Comparison of ENCODE assay signal across 24 cellular contexts in the genomic region with DNA sequence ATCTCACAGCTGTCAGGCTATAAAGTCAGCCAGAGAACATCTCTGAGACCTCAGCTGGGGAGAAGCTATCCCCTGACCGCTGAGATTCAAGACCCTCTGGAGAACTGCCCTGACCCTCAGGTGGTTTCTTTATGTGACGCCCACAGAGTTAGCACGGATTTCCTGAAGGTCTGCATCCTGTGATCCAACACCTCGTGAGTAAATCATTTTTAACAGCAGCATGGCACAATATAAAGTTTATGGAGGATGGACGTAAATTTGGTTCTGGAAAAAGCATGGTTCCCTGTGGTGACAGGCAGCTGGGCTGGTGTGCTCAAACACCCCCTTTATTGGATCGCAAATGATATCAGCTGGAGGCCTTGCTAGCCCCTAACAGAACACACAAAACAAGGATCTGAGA. TPM values are rescaled to one million over a fixed set of nuclear protein-coding genes. Genes with fewer than 3 reads are reported as not detected.
DNase-seq lines count a peak whose midpoint lies in the region; ATAC-seq, FAIRE-seq and TF ChIP-seq lines count a peak whose summit lies in the region.
"Had no signal": no experiment of that assay in that cellular context is flagged by ENCODE, and none has a peak within 500 bp of the region (broad histone marks: within the 10 kb centered on the region; RNA-seq: fewer than 3 reads in every experiment).

No MANE protein-coding gene starts in this region.

- H3K9me3 ChIP-seq in endothelial cell of umbilical vein (replicated peaks; ENCODE audit: control insufficient read depth, insufficient read depth, low read length) (no peaks in the 10 kb centered on the region), neural progenitor cell (ENCODE audit: low read depth) (no peaks in the 10 kb centered on the region)
- H3K9me3 ChIP-seq: Peyer's patch had no signal

- no peak overlapping the region for H2AFZ ChIP-seq in endothelial cell of umbilical vein (ENCODE audit: low read depth, low read length)
- H2AFZ ChIP-seq in neural progenitor cell (replicated peaks) = peak overlapping the region; percentile 3

- H3K9me1 ChIP-seq in endothelial cell of umbilical vein (replicated peaks; ENCODE audit: control insufficient read depth, extremely low read depth, insufficient read depth, low read length) = no peaks in the 10 kb centered on the region

- POLR2A ChIA-PET in endothelial cell of umbilical vein (lab: Charles Lee) = no interaction called here

- H3K9ac ChIP-seq in endothelial cell of umbilical vein (replicated peaks; ENCODE audit: extremely low read depth, insufficient read depth, low read length) = no peak overlapping the region
- H3K9ac ChIP-seq in neural progenitor cell = no peak overlapping the region

- intact Hi-C loops in endothelial cell of umbilical vein (cut with micrococcal nuclease) = no loop called here

- no peaks in the 10 kb centered on the region for H3K4me1 ChIP-seq in endothelial cell of umbilical vein (ENCODE audit: control insufficient read depth, extremely low read depth, insufficient read depth, low read length)
- peaks cover 38% of the 10 kb centered on the region for H3K4me1 ChIP-seq in neural progenitor cell

- H3K4me2 ChIP-seq in endothelial cell of umbilical vein (ENCODE audit: insufficient read depth, low read length) (no peak overlapping the region), neural progenitor cell (peak overlapping the region; percentile 5)

- no peaks in the 10 kb centered on the region for H4K20me1 ChIP-seq in endothelial cell of umbilical vein (replicated peaks; ENCODE audit: control insufficient read depth, extremely low read depth, insufficient read depth, low read length)
- no peaks in the 10 kb centered on the region for H4K20me1 ChIP-seq in neural progenitor cell (ENCODE audit: low read depth)

- H3K27ac ChIP-seq in endothelial cell of umbilical vein (ENCODE audit: insufficient read depth, low read depth, low read length) (no peak overlapping the region), neural progenitor cell (no peak overlapping the region)
- H3K27ac ChIP-seq: 22Rv1 had no signal

- peak; percentile 8 for FAIRE-seq in endothelial cell of umbilical vein (lab: Jason Lieb, UNC)
- FAIRE-seq: D721Med, H54, HepG2 had no signal

- H3K27me3 ChIP-seq in endothelial cell of umbilical vein (ENCODE audit: control insufficient read depth in 2 of 2, insufficient read depth in 2 of 2, low read length in 2 of 2) (peaks cover 3 to 6% of the 10 kb centered on the region in 2 experiments), neural progenitor cell (no peaks in the 10 kb centered on the region)
- H3K27me3 ChIP-seq: Peyer's patch had no signal

- H3K9me3 Mint-ChIP-seq in neural progenitor cell (peaks cover 2% of the 10 kb centered on the region), immature natural killer cell (peaks cover 0 to 6% (median 2%) of the 10 kb centered on the region in 6 donors)

- BruUV-seq in endothelial cell of umbilical vein (replicated peaks; lab: Mats Ljungman, UMichigan) = no TSS peak

- no peak for ATAC-seq in GM21619 (IDR thresholded peaks at IDR 0.05; ENCODE audit: unreplicated experiment)
- ATAC-seq: SK-N-SH treated with all-trans-retinoic acid at 6 μM for 48 hours had no signal

- H3K4me3 Mint-ChIP-seq in neural progenitor cell = no peak overlapping the region
- no peak overlapping the region for H3K4me3 Mint-ChIP-seq in immature natural killer cell
- H3K4me3 Mint-ChIP-seq: HFFc6 had no signal

- TF ChIP-seq POLR2A in endothelial cell of umbilical vein (IDR thresholded peaks at IDR 0.05; ENCODE audit: low read depth, low read length) = no peak

- peak; percentile 25 for DNase-seq in activated CD8-positive, alpha-beta memory T cell treated with anti-CD3 and anti-CD28 coated beads, Interleukin-2, amount 50 U/mL, for 48 hours
- DNase-seq in activated CD8-positive, alpha-beta memory T cell treated with anti-CD3 and anti-CD28 coated beads for 24 hours = no peak
- peak; percentile 9 for DNase-seq in endothelial cell of umbilical vein (ENCODE audit: low read depth, low spot score)
- no peak for DNase-seq in neural progenitor cell (ENCODE audit: low spot score)
- DNase-seq in NCI-H526 treated with DMSO at 0.1 percent for 48 hours (lab: John Stamatoyannopoulos, UW) = no peak
- no peak for DNase-seq in immature natural killer cell
- DNase-seq in NCI-H226 = no peak
- DNase-seq: AML-193, DMS53, GDM1, HFFc6, KBM-7, NCI-H1092 treated with DMSO at 0.1 percent for 48 hours, NCI-H1436 treated with DMSO at 0.1 percent for 48 hours, NCI-H1930, NCI-H345, NCI-H524, Peyer's patch had no signal

- dilution Hi-C loops in endothelial cell of umbilical vein (cut with MboI; ENCODE audit: extremely low pct_ligation_motif_present, low sequenced_read_pairs) = no loop called here

- no peak overlapping the region for H3K4me3 ChIP-seq in endothelial cell of umbilical vein (replicated peaks in 1 of 3; ENCODE audit: insufficient read depth in 1 of 3, low read depth in 1 of 3, low read length in 3 of 3)
- H3K4me3 ChIP-seq in neural progenitor cell = no peak overlapping the region
- H3K4me3 ChIP-seq: Peyer's patch had no signal

- H3K4me1 Mint-ChIP-seq in neural progenitor cell (peaks cover 27% of the 10 kb centered on the region), immature natural killer cell (no peaks in the 10 kb centered on the region)

- peaks cover 11% of the 10 kb centered on the region for H3K27me3 Mint-ChIP-seq in neural progenitor cell (ENCODE audit: insufficient read depth, low read depth)
- no peaks in the 10 kb centered on the region for H3K27me3 Mint-ChIP-seq in immature natural killer cell (ENCODE audit: low read depth in 3 of 3)

- no peak for TF ChIP-seq CTCF in endothelial cell of umbilical vein (IDR thresholded peaks at IDR 0.05; ENCODE audit: extremely low read depth in 1 of 2, insufficient read depth in 1 of 2, low read depth in 1 of 2, low read length in 2 of 2)
- no peak for TF ChIP-seq CTCF in neural progenitor cell (IDR thresholded peaks at IDR 0.05)

- H3K36me3 Mint-ChIP-seq in neural progenitor cell (no peaks in the 10 kb centered on the region), immature natural killer cell (peaks cover 5 to 21% (median 12%) of the 10 kb centered on the region in 3 donors)

- H3K27ac Mint-ChIP-seq in neural progenitor cell (no peak overlapping the region), immature natural killer cell (no peak overlapping the region)
- H3K27ac Mint-ChIP-seq: HFFc6 had no signal

- H3K36me3 ChIP-seq in endothelial cell of umbilical vein (ENCODE audit: control insufficient read depth in 2 of 2, extremely low read depth in 1 of 2, insufficient read depth in 2 of 2, low read length in 2 of 2) = no peaks in the 10 kb centered on the region
- no peaks in the 10 kb centered on the region for H3K36me3 ChIP-seq in neural progenitor cell
- H3K36me3 ChIP-seq: Peyer's patch had no signal

- H3K79me2 ChIP-seq in endothelial cell of umbilical vein (ENCODE audit: control insufficient read depth, insufficient read depth, low read length) (no peaks in the 10 kb centered on the region), neural progenitor cell (ENCODE audit: low read depth) (no peaks in the 10 kb centered on the region)

- CTCF ChIA-PET in endothelial cell of umbilical vein (lab: Charles Lee) = interaction anchor here (0.5 to 1.3 kb wide), 4 partner anchors 14 to 153 kb away, joined by 3 read pairs; no protein-coding TSS in a partner anchor

- H3F3A ChIP-seq in neural progenitor cell (ENCODE audit: low read depth) = peaks cover 25% of the 10 kb centered on the region

TF ChIP-seq in endothelial cell of umbilical vein, 7 proteins besides CTCF, POLR2A, EP300 and RAD21:
- TF ChIP-seq POLR2AphosphoS5 (IDR thresholded peaks at IDR 0.05; ENCODE audit: insufficient read depth, low read depth, low read length) (no peak), EZH2 (IDR thresholded peaks at IDR 0.05; ENCODE audit: borderline replicate concordance, low read depth, low read length, severe bottlenecking) (no peak), FOS (IDR thresholded peaks at IDR 0.05; ENCODE audit: borderline replicate concordance, insufficient read depth, low read length) (no peak), GATA2 (IDR thresholded peaks at IDR 0.05; ENCODE audit: insufficient read depth, insufficient read length, low read depth, low read length) (no peak), MYC (IDR thresholded peaks at IDR 0.05; ENCODE audit: low read depth, low read length) (no peak), JUN (IDR thresholded peaks at IDR 0.05; ENCODE audit: borderline replicate concordance, insufficient read depth, insufficient read length, low read depth) (no peak)
- TF ChIP-seq, protein P1, sequence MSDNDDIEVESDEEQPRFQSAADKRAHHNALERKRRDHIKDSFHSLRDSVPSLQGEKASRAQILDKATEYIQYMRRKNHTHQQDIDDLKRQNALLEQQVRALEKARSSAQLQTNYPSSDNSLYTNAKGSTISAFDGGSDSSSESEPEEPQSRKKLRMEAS (IDR thresholded peaks at IDR 0.05; ENCODE audit: insufficient read depth, insufficient read length) = no peak

RNA-seq across cellular contexts. Expression of gene TRAF3IP2, which starts 25.3 kb away (rescaled TPM):
- total RNA-seq in endothelial cell of umbilical vein (16.5 and 19.2 TPM in 2 replicates), neural progenitor cell (ENCODE audit: low replicate concordance) (0.59 and 0.60 TPM in 2 replicates)
- polyA plus RNA-seq in endothelial cell of umbilical vein (17.1 and 18.1 TPM in 2 replicates), immature natural killer cell (10 to 100 TPM in 1 of 3 donors, 1 to 10 TPM in 1, not detected in 1; 1.9 to 10.6 TPM)
- polyA plus RNA-seq in endothelial cell of umbilical vein (2011; cell fraction: cytosol; rRNA removed) = 21.0 and 24.8 TPM in 2 replicates
- 12.4 and 13.2 TPM in 2 replicates for polyA plus RNA-seq in endothelial cell of umbilical vein (2011; cell fraction: nucleus; rRNA removed)
- polyA plus RNA-seq in endothelial cell of umbilical vein (2012) = 12.8 and 16.4 TPM in 2 replicates
- 17.3 and 17.8 TPM in 2 replicates for polyA minus RNA-seq in endothelial cell of umbilical vein
- 13.4 TPM for polyA minus RNA-seq in endothelial cell of umbilical vein (2011; cell fraction: cytosol; rRNA and poly(A)+ RNA removed)
- polyA minus RNA-seq in endothelial cell of umbilical vein (2011; cell fraction: nucleus; rRNA and poly(A)+ RNA removed) = 6.3 and 8.6 TPM in 2 replicates

Comparison
In these comparisons a context has a peak if more than half of its experiments do, and no peak if none do; other contexts are left out.
1. DNase-seq: peak in activated CD8-positive, alpha-beta memory T cell treated with anti-CD3 and anti-CD28 coated beads, Interleukin-2, amount 50 U/mL, for 48 hours (single experiment) and endothelial cell of umbilical vein (single experiment); none in activated CD8-positive, alpha-beta memory T cell treated with anti-CD3 and anti-CD28 coated beads for 24 hours (single experiment), neural progenitor cell (single experiment), NCI-H526 treated with DMSO at 0.1 percent for 48 hours (single experiment), immature natural killer cell (0 of 3) and NCI-H226 (single experiment).
2. RNA of gene TRAF3IP2, which starts 25.3 kb away (total RNA-seq): 16.5 to 19.2 TPM in endothelial cell of umbilical vein; 0.59 to 0.60 TPM in neural progenitor cell; every median in the first group is over 10 times any median in the second.